ENCODE assay signal across 8 cellular contexts in the genomic region with DNA sequence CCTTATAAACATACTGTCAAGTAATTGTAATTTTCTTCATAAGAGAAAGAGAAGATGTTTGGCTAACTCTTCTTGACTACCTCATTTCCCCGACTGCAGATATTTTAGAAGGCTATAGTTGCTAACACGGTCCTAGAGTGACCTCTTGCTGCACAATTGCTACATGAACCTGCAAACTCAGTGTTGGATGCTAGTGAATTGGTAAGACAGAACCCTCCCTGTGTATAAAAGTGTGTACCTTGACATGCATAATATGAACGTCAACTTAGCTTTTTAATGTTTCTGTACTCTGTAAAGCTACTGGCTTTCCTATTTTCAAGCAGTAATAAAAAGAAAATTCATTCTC. TPM values are rescaled to one million over a fixed set of nuclear protein-coding genes. Genes with fewer than 3 reads are reported as not detected.
A peak's percentile ranks its signal among the peaks of the same experiment; 100 is the strongest.
DNase-seq lines count a peak whose midpoint lies in the region; ATAC-seq and TF ChIP-seq lines count a peak whose summit lies in the region.

No MANE protein-coding gene starts in this region.

- no peak for ATAC-seq in HG03045 (IDR thresholded peaks at IDR 0.05; ENCODE audit: unreplicated experiment)

- H3K4me3 ChIP-seq in AG10803 (ENCODE audit: low read length) (no peak overlapping the region), H7 (ENCODE audit: insufficient read depth, low read depth, low read length) (no peak overlapping the region), epithelial cell of proximal tubule (ENCODE audit: low read depth, low read length) (no peak overlapping the region)

- H3K36me3 ChIP-seq in H7 (replicated peaks; ENCODE audit: control insufficient read depth, insufficient read depth, low read length), result no peaks in the 10 kb centered on the region

- no peaks in the 10 kb centered on the region for H3K27me3 ChIP-seq in H7 (ENCODE audit: control insufficient read depth, insufficient read depth, low read length)

- DNase-seq in AG10803 (ENCODE audit: low read depth), result peak; percentile 15
- DNase-seq in H7, result peak; percentile 23
- DNase-seq in NCI-H526 (lab: John Stamatoyannopoulos, UW), result peak; percentile 70 to 82
- DNase-seq in epithelial cell of proximal tubule (ENCODE audit: low read depth), result no peak
- DNase-seq in SKM-1 (lab: John Stamatoyannopoulos, UW; ENCODE audit: unreplicated experiment), result no peak
- DNase-seq in cortex of kidney (lab: John Stamatoyannopoulos, UW), result no peak
- no peak for DNase-seq in stimulated activated CD4-positive, alpha-beta T cell treated with anti-CD3 and anti-CD28 coated beads, Interleukin-4, amount 100 ng/mL, for 24 hours

- TF ChIP-seq CTCF in AG10803 (conservative IDR thresholded peaks at IDR 0.05; ENCODE audit: low read length), result peak; percentile 43
- TF ChIP-seq CTCF in epithelial cell of proximal tubule (conservative IDR thresholded peaks at IDR 0.05; ENCODE audit: low read depth, low read length), result peak; percentile 40

RNA-seq across cellular contexts. Expression of a gene that starts 46.7 kb away (rescaled TPM):
- total RNA-seq in H7 (2014; rRNA removed; shearing (Covaris generic)), result 197 and 1,033 TPM in 2 replicates
- not detected in 2 replicates for total RNA-seq in epithelial cell of proximal tubule

Comparison
In these comparisons a context has a peak if more than half of its experiments do, and no peak if none do; other contexts are left out.
1. DNase-seq: peak in AG10803 (single experiment), H7 (single experiment) and NCI-H526 (2 of 2); none in epithelial cell of proximal tubule (single experiment), SKM-1 (single experiment), cortex of kidney (single experiment) and stimulated activated CD4-positive, alpha-beta T cell treated with anti-CD3 and anti-CD28 coated beads, Interleukin-4, amount 100 ng/mL, for 24 hours (single experiment).
2. RNA of a gene that starts 46.7 kb away (total RNA-seq): 197 to 1,033 TPM in H7; not detected in epithelial cell of proximal tubule; every median in the first group is over 100 times any median in the second.